Comparison of ENCODE assay signal across 12 cellular contexts in genomic region chr2:85852078-85852790, GRCh38. TPM values are rescaled to one million over a fixed set of nuclear protein-coding genes. Genes with fewer than 3 reads are reported as not detected.
DNase-seq lines count a peak whose midpoint lies in the region; ATAC-seq and FAIRE-seq lines count a peak whose summit lies in the region.
"Had no signal": no experiment of that assay in that cellular context is flagged by ENCODE, and none has a peak within 500 bp of the region (broad histone marks: within the 10 kb centered on the region; RNA-seq: fewer than 3 reads in every experiment).

No MANE protein-coding gene starts in this region.

- H3K36me3 Mint-ChIP-seq in activated naive CD4-positive, alpha-beta T cell treated with anti-CD3 and anti-CD28 coated beads, Interleukin-2, amount 50 U/mL, for 24 hours = peaks cover 10% of the 10 kb centered on the region
- H3K36me3 Mint-ChIP-seq in activated T-helper 2 cell treated with anti-CD3 and anti-CD28 coated beads, Interferon-gamma antibody, Interleukin-2, Interleukin-4, amounts not matched to agents 10 μg/mL and 5 μg/mL and 100 μg/mL, durations not matched to agents 14 hours and 24 hours and 36 hours (ENCODE audit: low read depth) = peaks cover 56% of the 10 kb centered on the region
- peaks cover 38% of the 10 kb centered on the region for H3K36me3 Mint-ChIP-seq in memory B cell

- ATAC-seq in memory B cell (ENCODE audit: low read depth) (no peak), HG03457 (IDR thresholded peaks at IDR 0.05; ENCODE audit: unreplicated experiment) (no peak), HG03039 (IDR thresholded peaks at IDR 0.05; ENCODE audit: unreplicated experiment) (no peak)

- peak overlapping the region; percentile 82 for H3K4me3 Mint-ChIP-seq in activated naive CD4-positive, alpha-beta T cell treated with anti-CD3 and anti-CD28 coated beads, Interleukin-2, amount 50 U/mL, for 24 hours
- peak overlapping the region; percentile 75 for H3K4me3 Mint-ChIP-seq in activated T-helper 2 cell treated with anti-CD3 and anti-CD28 coated beads, Interferon-gamma antibody, Interleukin-2, Interleukin-4, amounts not matched to agents 10 μg/mL and 5 μg/mL and 100 μg/mL, durations not matched to agents 14 hours and 24 hours and 36 hours (ENCODE audit: low read depth)
- H3K4me3 Mint-ChIP-seq in memory B cell = peak overlapping the region; percentile 70

- peaks cover 81% of the 10 kb centered on the region for H3K4me1 Mint-ChIP-seq in activated naive CD4-positive, alpha-beta T cell treated with anti-CD3 and anti-CD28 coated beads, Interleukin-2, amount 50 U/mL, for 24 hours
- H3K4me1 Mint-ChIP-seq in activated T-helper 2 cell treated with anti-CD3 and anti-CD28 coated beads, Interferon-gamma antibody, Interleukin-2, Interleukin-4, amounts not matched to agents 10 μg/mL and 5 μg/mL and 100 μg/mL, durations not matched to agents 14 hours and 24 hours and 36 hours (ENCODE audit: low read depth) = peaks cover 60% of the 10 kb centered on the region
- peaks cover 50% of the 10 kb centered on the region for H3K4me1 Mint-ChIP-seq in memory B cell

- H3K27ac Mint-ChIP-seq in activated naive CD4-positive, alpha-beta T cell treated with anti-CD3 and anti-CD28 coated beads, Interleukin-2, amount 50 U/mL, for 24 hours = peak overlapping the region; percentile 99
- peak overlapping the region; percentile 99 for H3K27ac Mint-ChIP-seq in activated T-helper 2 cell treated with anti-CD3 and anti-CD28 coated beads, Interferon-gamma antibody, Interleukin-2, Interleukin-4, amounts not matched to agents 10 μg/mL and 5 μg/mL and 100 μg/mL, durations not matched to agents 14 hours and 24 hours and 36 hours
- peak overlapping the region; percentile 99 for H3K27ac Mint-ChIP-seq in memory B cell

- 86% methylated on average over 9 of the region's 9 CpGs for WGBS in urinary bladder

- peak overlapping the region; percentile 39 for H3K27ac ChIP-seq in urinary bladder (ENCODE audit: low read depth)

- no peak overlapping the region for H3K4me3 ChIP-seq in urinary bladder (ENCODE audit: low read depth, low read length)
- H3K4me3 ChIP-seq: prostate gland had no signal

- no peaks in the 10 kb centered on the region for H3K27me3 Mint-ChIP-seq in activated naive CD4-positive, alpha-beta T cell treated with anti-CD3 and anti-CD28 coated beads, Interleukin-2, amount 50 U/mL, for 24 hours
- H3K27me3 Mint-ChIP-seq in activated T-helper 2 cell treated with anti-CD3 and anti-CD28 coated beads, Interferon-gamma antibody, Interleukin-2, Interleukin-4, amounts not matched to agents 10 μg/mL and 5 μg/mL and 100 μg/mL, durations not matched to agents 14 hours and 24 hours and 36 hours (ENCODE audit: low read depth) = no peaks in the 10 kb centered on the region
- no peaks in the 10 kb centered on the region for H3K27me3 Mint-ChIP-seq in memory B cell

- no peak for DNase-seq in activated naive CD4-positive, alpha-beta T cell treated with Interleukin-2 at 50 U/mL for 16 hours
- no peak for DNase-seq in activated T-helper 2 cell treated with anti-CD3 and anti-CD28 coated beads, Interferon-gamma antibody, Interleukin-2, Interleukin-4, amounts not matched to agents 10 μg/mL and 5 μg/mL and 100 μg/mL, durations not matched to agents 14 hours and 24 hours and 36 hours (ENCODE audit: low spot score)
- DNase-seq in memory B cell (ENCODE audit: low spot score in 2 of 2) (no peak), urothelium cell line (ENCODE audit: low spot score) (no peak)
- DNase-seq: foreskin melanocyte, NCI-H1092 treated with DMSO at 0.1 percent for 48 hours, NCI-H526 treated with DMSO at 0.1 percent for 48 hours had no signal

- FAIRE-seq in urothelium cell line (lab: Jason Lieb, UNC) = no peak

- peaks cover 2% of the 10 kb centered on the region for H3K4me1 ChIP-seq in urinary bladder (ENCODE audit: insufficient read depth)
- H3K4me1 ChIP-seq: prostate gland had no signal

- no peaks in the 10 kb centered on the region for H3K36me3 ChIP-seq in urinary bladder (ENCODE audit: insufficient read depth)
- H3K36me3 ChIP-seq: prostate gland had no signal

- peaks cover 5% of the 10 kb centered on the region for H3K9me3 Mint-ChIP-seq in activated naive CD4-positive, alpha-beta T cell treated with anti-CD3 and anti-CD28 coated beads, Interleukin-2, amount 50 U/mL, for 24 hours
- H3K9me3 Mint-ChIP-seq in activated T-helper 2 cell treated with anti-CD3 and anti-CD28 coated beads, Interferon-gamma antibody, Interleukin-2, Interleukin-4, amounts not matched to agents 10 μg/mL and 5 μg/mL and 100 μg/mL, durations not matched to agents 14 hours and 24 hours and 36 hours = peaks cover 10% of the 10 kb centered on the region
- H3K9me3 Mint-ChIP-seq in memory B cell = peaks cover 3% of the 10 kb centered on the region

- intact Hi-C loops in activated T-helper 2 cell treated with anti-CD3 and anti-CD28 coated beads, Interferon-gamma antibody, Interleukin-2, Interleukin-4, amounts not matched to agents 10 μg/mL and 5 μg/mL and 100 μg/mL, durations not matched to agents 14 hours and 24 hours and 36 hours (cut with micrococcal nuclease) = loop anchor here (2.0 to 10.0 kb wide), 3 partner anchors 37 to 590 kb away; partner anchors contain the start of genes KDM3A and ST3GAL5

RNA-seq across cellular contexts. Expression of gene ST3GAL5, which starts 36.6 kb away (rescaled TPM):
- total RNA-seq in activated T-helper 2 cell treated with anti-CD3 and anti-CD28 coated beads, Interferon-gamma antibody, Interleukin-2, Interleukin-4, amounts not matched to agents 10 μg/mL and 5 μg/mL and 100 μg/mL, durations not matched to agents 14 hours and 24 hours and 36 hours = 13.8 and 15.7 TPM in 2 replicates
- total RNA-seq in urinary bladder = 59.4 TPM
- polyA plus RNA-seq in urinary bladder = 31.1 TPM
